In the genomic region with DNA sequence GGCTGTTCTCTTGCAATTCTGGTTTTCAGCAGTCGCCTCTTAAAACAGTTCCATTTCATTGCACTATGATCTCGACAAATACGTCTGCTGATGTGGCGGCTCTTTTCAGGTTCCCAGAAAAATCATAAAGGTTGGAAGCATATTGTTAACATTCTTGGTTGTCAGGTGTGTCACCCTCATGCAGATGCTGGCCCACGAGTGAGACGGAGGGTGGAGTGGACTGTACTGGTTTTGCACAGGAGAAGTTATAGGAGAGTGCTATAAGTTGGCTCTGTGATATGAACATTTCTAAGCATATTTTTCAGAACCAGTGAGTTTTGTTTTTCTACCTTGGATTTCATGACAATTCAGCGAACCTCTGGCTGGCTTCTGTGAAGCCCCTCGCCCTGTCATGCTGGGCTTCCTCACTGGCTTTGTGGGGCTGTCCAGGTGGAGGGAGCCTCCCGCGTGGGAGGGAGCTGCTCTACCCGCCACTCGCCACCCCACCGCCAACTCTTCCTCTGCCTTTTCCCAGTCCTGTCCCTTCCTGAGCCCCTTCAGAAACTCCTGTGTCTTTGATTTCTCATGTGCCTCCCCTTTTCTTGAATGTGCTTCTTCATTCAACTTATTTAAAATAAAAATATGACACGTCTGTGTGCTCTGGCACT, we compare ENCODE assay signal across 23 cellular contexts. TPM values are rescaled to one million over a fixed set of nuclear protein-coding genes. Genes with fewer than 3 reads are reported as not detected.
DNase-seq lines count a peak whose midpoint lies in the region; ATAC-seq and TF ChIP-seq lines count a peak whose summit lies in the region.
"Had no signal": no experiment of that assay in that cellular context is flagged by ENCODE, and none has a peak within 500 bp of the region (broad histone marks: within the 10 kb centered on the region; RNA-seq: fewer than 3 reads in every experiment).

No MANE protein-coding gene starts in this region.

- DNase-seq in activated CD4-positive, alpha-beta T cell treated with anti-CD3 and anti-CD28 coated beads, Interleukin-2, amount 10 ng/mL, durations not matched to agents 24 days and 14 days, result no peak
- DNase-seq in activated CD4-positive, alpha-beta T cell treated with anti-CD3 and anti-CD28 coated beads for 1 hour, result no peak
- peak; percentile 52 for DNase-seq in activated CD8-positive, alpha-beta memory T cell treated with anti-CD3 and anti-CD28 coated beads, Interleukin-2, amount 50 U/mL, for 48 hours
- DNase-seq in naive B cell (no peak), HEK293T (ENCODE audit: extremely low spot score) (no peak), iPS-NIHi11 (ENCODE audit: low spot score) (no peak), GM03348 (ENCODE audit: low spot score) (no peak)
- DNase-seq: amygdala; C1 segment of cervical spinal cord; central memory CD4-positive, alpha-beta T cell; DMS153; GM23248; mesendoderm; NCI-H187; NCI-H345; stimulated activated CD4-positive, alpha-beta T cell treated with anti-CD3 and anti-CD28 coated beads, Interleukin-1b, Interleukin-23, amount 100 ng/mL, for 48 hours had no signal

- no peak for ATAC-seq in naive B cell (ENCODE audit: low read depth in 2 of 2)
- ATAC-seq: esophagus mucosa, gastroesophageal sphincter, K562, WTC11 had no signal

- intact Hi-C loops in activated CD4-positive, alpha-beta T cell treated with anti-CD3 and anti-CD28 coated beads, Interleukin-2, amount 10 ng/mL, durations not matched to agents 24 days and 14 days (cut with micrococcal nuclease), result loop anchor here (5.0 kb wide), 1 partner anchor 290 kb away; a partner anchor contains a TSS

- POLR2A ChIA-PET in HEK293T (lab: Yijun Ruan, JAX), result no interaction called here

- no peaks in the 10 kb centered on the region for H3K9me3 Mint-ChIP-seq in activated CD4-positive, alpha-beta T cell treated with anti-CD3 and anti-CD28 coated beads, Interleukin-2, amount 10 ng/mL, durations not matched to agents 24 days and 14 days
- no peaks in the 10 kb centered on the region for H3K9me3 Mint-ChIP-seq in naive B cell
- H3K9me3 Mint-ChIP-seq: WTC11 had no signal

- H3K4me3 ChIP-seq in GM08714 (ENCODE audit: low read length), result peak overlapping the region; percentile 17; the same call in 1 of the 2 replicates
- H3K4me3 ChIP-seq: gastroesophageal sphincter, GM23248, K562, prostate gland, SJSA1 had no signal

- CTCF ChIA-PET in HEK293T (lab: Yijun Ruan, JAX), result no interaction called here

- H3K4me3 Mint-ChIP-seq in activated CD4-positive, alpha-beta T cell treated with anti-CD3 and anti-CD28 coated beads, Interleukin-2, amount 10 ng/mL, durations not matched to agents 24 days and 14 days, result peak overlapping the region; percentile 89
- H3K4me3 Mint-ChIP-seq in naive B cell, result peak overlapping the region in 6 of 8 donors; percentile 17 to 84 (median 65)
- H3K4me3 Mint-ChIP-seq: WTC11 had no signal

- H3K27ac Mint-ChIP-seq in activated CD4-positive, alpha-beta T cell treated with anti-CD3 and anti-CD28 coated beads, Interleukin-2, amount 10 ng/mL, durations not matched to agents 24 days and 14 days, result peak overlapping the region; percentile 94
- H3K27ac Mint-ChIP-seq in naive B cell, result peak overlapping the region; percentile 69 to 98 (median 82)
- H3K27ac Mint-ChIP-seq: WTC11 had no signal

- peaks cover 87% of the 10 kb centered on the region for H3K4me1 Mint-ChIP-seq in activated CD4-positive, alpha-beta T cell treated with anti-CD3 and anti-CD28 coated beads, Interleukin-2, amount 10 ng/mL, durations not matched to agents 24 days and 14 days
- H3K4me1 Mint-ChIP-seq in naive B cell, result peaks cover 67 to 92% (median 71%) of the 10 kb centered on the region in 3 donors
- H3K4me1 Mint-ChIP-seq: WTC11 had no signal

- no peaks in the 10 kb centered on the region for H3K27me3 Mint-ChIP-seq in activated CD4-positive, alpha-beta T cell treated with anti-CD3 and anti-CD28 coated beads, Interleukin-2, amount 10 ng/mL, durations not matched to agents 24 days and 14 days
- H3K27me3 Mint-ChIP-seq in naive B cell, result no peaks in the 10 kb centered on the region

- H3K36me3 Mint-ChIP-seq in activated CD4-positive, alpha-beta T cell treated with anti-CD3 and anti-CD28 coated beads, Interleukin-2, amount 10 ng/mL, durations not matched to agents 24 days and 14 days (ENCODE audit: low read depth), result peaks cover 97% of the 10 kb centered on the region
- H3K36me3 Mint-ChIP-seq in naive B cell, result peaks cover 29 to 32% of the 10 kb centered on the region in 2 donors
- H3K36me3 Mint-ChIP-seq: WTC11 had no signal

TF ChIP-seq in HEK293T, 16 proteins besides CTCF, POLR2A, EP300 and RAD21:
- TF ChIP-seq TARDBP (IDR thresholded peaks at IDR 0.05), result no peak
- TF ChIP-seq L3MBTL2 (conservative IDR thresholded peaks at IDR 0.05), result no peak
- no peak for TF ChIP-seq FOXK2 (IDR thresholded peaks at IDR 0.05)
- no peak for TF ChIP-seq NFRKB (IDR thresholded peaks at IDR 0.05)
- no peak for TF ChIP-seq ELF4 (IDR thresholded peaks at IDR 0.05)

RNA-seq across cellular contexts. Expression of a gene that starts 10.6 kb away (rescaled TPM):
- 831 and 846 TPM in 2 replicates for total RNA-seq in activated CD4-positive, alpha-beta T cell treated with anti-CD3 and anti-CD28 coated beads, Interleukin-2, amount 10 ng/mL, durations not matched to agents 24 days and 14 days
- polyA plus RNA-seq in naive B cell (ENCODE audit: low read depth in 6 of 6), result 10 to 100 TPM; 20.8 to 45.7 (median 34.9) TPM
- total RNA-seq: GM23248 had no signal
